ENCODE assay signal across 1 cellular context in the genomic region with DNA sequence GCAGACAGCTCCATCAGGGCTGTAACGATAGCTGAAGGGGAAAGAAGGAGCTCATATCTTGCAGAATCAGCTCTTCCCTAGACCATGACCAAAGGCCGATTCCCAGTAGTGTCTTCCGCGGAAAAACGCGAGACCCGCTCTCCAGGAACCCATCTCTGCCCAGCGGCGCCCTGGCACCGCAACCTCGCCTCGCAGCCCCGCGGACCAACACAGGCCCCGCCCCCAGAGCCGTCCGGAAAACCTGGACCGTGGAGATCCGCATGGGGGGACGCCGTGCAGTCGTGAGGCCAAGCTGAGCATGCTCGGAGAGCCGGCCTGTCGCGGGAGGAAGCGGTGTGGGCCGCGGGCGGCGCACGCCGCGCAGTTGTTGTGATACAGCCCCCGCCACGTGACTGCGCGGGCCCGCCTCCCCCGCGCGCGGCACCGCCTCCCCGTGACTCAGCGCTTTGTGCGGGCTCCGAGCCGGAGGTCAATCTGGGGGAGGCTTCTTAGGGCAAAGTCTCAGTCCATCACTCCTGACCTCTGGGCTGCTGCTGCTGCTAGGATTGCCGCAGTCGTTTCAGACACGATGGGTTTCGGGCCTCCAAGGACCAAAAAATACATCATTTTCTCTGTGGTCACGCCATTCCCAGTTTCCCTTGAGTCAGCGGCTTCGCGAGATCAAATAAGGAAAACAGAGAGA.
A peak's percentile ranks its signal among the peaks of the same experiment; 100 is the strongest.
TF ChIP-seq lines count a peak whose summit lies in the region.

No MANE protein-coding gene starts in this region.

TF ChIP-seq in HepG2, 621 proteins besides CTCF, POLR2A, EP300 and RAD21 (continued from another document and continues in another):
- peak; percentile 80 for TF ChIP-seq HNRNPK (IDR thresholded peaks at IDR 0.05; ENCODE audit: low read depth, low read length, poor library complexity, severe bottlenecking)
- TF ChIP-seq WIZ (CRISPR knock-in tag; IDR thresholded peaks at IDR 0.05): peak; percentile 82; the same call in 1 of the 2 replicates
- TF ChIP-seq NPAS2 (CRISPR knock-in tag; IDR thresholded peaks at IDR 0.05; ENCODE audit: borderline replicate concordance): peak; percentile 59; the same call in 1 of the 2 replicates
- peak; percentile 98 for TF ChIP-seq MAZ (IDR thresholded peaks at IDR 0.05; ENCODE audit: borderline replicate concordance, low read depth, low read length)
- TF ChIP-seq MAZ (CRISPR knock-in tag; IDR thresholded peaks at IDR 0.05; ENCODE audit: low read depth): peak; percentile 99
- TF ChIP-seq, protein P1, sequence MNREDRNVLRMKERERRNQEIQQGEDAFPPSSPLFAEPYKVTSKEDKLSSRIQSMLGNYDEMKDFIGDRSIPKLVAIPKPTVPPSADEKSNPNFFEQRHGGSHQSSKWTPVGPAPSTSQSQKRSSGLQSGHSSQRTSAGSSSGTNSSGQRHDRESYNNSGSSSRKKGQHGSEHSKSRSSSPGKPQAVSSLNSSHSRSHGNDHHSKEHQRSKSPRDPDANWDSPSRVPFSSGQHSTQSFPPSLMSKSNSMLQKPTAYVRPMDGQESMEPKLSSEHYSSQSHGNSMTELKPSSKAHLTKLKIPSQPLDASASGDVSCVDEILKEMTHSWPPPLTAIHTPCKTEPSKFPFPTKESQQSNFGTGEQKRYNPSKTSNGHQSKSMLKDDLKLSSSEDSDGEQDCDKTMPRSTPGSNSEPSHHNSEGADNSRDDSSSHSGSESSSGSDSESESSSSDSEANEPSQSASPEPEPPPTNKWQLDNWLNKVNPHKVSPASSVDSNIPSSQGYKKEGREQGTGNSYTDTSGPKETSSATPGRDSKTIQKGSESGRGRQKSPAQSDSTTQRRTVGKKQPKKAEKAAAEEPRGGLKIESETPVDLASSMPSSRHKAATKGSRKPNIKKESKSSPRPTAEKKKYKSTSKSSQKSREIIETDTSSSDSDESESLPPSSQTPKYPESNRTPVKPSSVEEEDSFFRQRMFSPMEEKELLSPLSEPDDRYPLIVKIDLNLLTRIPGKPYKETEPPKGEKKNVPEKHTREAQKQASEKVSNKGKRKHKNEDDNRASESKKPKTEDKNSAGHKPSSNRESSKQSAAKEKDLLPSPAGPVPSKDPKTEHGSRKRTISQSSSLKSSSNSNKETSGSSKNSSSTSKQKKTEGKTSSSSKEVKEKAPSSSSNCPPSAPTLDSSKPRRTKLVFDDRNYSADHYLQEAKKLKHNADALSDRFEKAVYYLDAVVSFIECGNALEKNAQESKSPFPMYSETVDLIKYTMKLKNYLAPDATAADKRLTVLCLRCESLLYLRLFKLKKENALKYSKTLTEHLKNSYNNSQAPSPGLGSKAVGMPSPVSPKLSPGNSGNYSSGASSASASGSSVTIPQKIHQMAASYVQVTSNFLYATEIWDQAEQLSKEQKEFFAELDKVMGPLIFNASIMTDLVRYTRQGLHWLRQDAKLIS (CRISPR knock-in tag; IDR thresholded peaks at IDR 0.05): no peak
- TF ChIP-seq, protein P2, sequence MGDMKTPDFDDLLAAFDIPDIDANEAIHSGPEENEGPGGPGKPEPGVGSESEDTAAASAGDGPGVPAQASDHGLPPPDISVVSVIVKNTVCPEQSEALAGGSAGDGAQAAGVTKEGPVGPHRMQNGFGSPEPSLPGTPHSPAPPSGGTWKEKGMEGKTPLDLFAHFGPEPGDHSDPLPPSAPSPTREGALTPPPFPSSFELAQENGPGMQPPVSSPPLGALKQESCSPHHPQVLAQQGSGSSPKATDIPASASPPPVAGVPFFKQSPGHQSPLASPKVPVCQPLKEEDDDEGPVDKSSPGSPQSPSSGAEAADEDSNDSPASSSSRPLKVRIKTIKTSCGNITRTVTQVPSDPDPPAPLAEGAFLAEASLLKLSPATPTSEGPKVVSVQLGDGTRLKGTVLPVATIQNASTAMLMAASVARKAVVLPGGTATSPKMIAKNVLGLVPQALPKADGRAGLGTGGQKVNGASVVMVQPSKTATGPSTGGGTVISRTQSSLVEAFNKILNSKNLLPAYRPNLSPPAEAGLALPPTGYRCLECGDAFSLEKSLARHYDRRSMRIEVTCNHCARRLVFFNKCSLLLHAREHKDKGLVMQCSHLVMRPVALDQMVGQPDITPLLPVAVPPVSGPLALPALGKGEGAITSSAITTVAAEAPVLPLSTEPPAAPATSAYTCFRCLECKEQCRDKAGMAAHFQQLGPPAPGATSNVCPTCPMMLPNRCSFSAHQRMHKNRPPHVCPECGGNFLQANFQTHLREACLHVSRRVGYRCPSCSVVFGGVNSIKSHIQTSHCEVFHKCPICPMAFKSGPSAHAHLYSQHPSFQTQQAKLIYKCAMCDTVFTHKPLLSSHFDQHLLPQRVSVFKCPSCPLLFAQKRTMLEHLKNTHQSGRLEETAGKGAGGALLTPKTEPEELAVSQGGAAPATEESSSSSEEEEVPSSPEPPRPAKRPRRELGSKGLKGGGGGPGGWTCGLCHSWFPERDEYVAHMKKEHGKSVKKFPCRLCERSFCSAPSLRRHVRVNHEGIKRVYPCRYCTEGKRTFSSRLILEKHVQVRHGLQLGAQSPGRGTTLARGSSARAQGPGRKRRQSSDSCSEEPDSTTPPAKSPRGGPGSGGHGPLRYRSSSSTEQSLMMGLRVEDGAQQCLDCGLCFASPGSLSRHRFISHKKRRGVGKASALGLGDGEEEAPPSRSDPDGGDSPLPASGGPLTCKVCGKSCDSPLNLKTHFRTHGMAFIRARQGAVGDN (CRISPR knock-in tag; IDR thresholded peaks at IDR 0.05): peak; percentile 99
- peak; percentile 57; the same call in 1 of the 2 replicates for TF ChIP-seq ZBTB3 (CRISPR knock-in tag; IDR thresholded peaks at IDR 0.05; ENCODE audit: borderline replicate concordance, low read depth)
- TF ChIP-seq SMAD9 (CRISPR knock-in tag; IDR thresholded peaks at IDR 0.05): 0 out of 2 replicates have a peak, but pooled peaks have one; percentile 72
- TF ChIP-seq ZFP37 (CRISPR knock-in tag; IDR thresholded peaks at IDR 0.05; ENCODE audit: borderline replicate concordance): peak; percentile 92
- TF ChIP-seq PCBP2 (optimal IDR thresholded peaks at IDR 0.05; ENCODE audit: low read depth, low read length, poor library complexity, severe bottlenecking): no peak
- peak; percentile 97; the same call in 1 of the 2 replicates for TF ChIP-seq TOPORS (CRISPR knock-in tag; IDR thresholded peaks at IDR 0.05)
- peak; percentile 74; the same call in 1 of the 2 replicates for TF ChIP-seq TBX3 (IDR thresholded peaks at IDR 0.05; ENCODE audit: borderline replicate concordance)
- peak; percentile 81 for TF ChIP-seq TEAD3 (CRISPR knock-in tag; optimal IDR thresholded peaks at IDR 0.05; ENCODE audit: borderline replicate concordance)
- no peak for TF ChIP-seq ZNF674 (CRISPR knock-in tag; IDR thresholded peaks at IDR 0.05; ENCODE audit: low read depth)
- TF ChIP-seq ZNF761 (CRISPR knock-in tag; conservative IDR thresholded peaks at IDR 0.05): peak; percentile 98
- no peak for TF ChIP-seq NR3C1 (CRISPR knock-in tag; IDR thresholded peaks at IDR 0.05)
- peak; percentile 99 for TF ChIP-seq NFKB2 (CRISPR knock-in tag; IDR thresholded peaks at IDR 0.05; ENCODE audit: borderline replicate concordance)
- TF ChIP-seq ATM (IDR thresholded peaks at IDR 0.05; ENCODE audit: borderline replicate concordance): no peak
- TF ChIP-seq, protein P3, sequence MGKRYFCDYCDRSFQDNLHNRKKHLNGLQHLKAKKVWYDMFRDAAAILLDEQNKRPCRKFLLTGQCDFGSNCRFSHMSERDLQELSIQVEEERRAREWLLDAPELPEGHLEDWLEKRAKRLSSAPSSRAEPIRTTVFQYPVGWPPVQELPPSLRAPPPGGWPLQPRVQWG (CRISPR knock-in tag; IDR thresholded peaks at IDR 0.05; ENCODE audit: borderline replicate concordance, low read depth): no peak
- peak; percentile 96 for TF ChIP-seq PATZ1 (CRISPR knock-in tag; IDR thresholded peaks at IDR 0.05)
- peak; percentile 98 for TF ChIP-seq ZNF33B (CRISPR knock-in tag; IDR thresholded peaks at IDR 0.05)
- 0 out of 2 replicates have a peak, but pooled peaks have one; percentile 25 for TF ChIP-seq ZNF468 (CRISPR knock-in tag; IDR thresholded peaks at IDR 0.05)
- peak; percentile 93 for TF ChIP-seq ZNF564 (CRISPR knock-in tag; IDR thresholded peaks at IDR 0.05)
- peak; percentile 89 for TF ChIP-seq SKIL (CRISPR knock-in tag; IDR thresholded peaks at IDR 0.05; ENCODE audit: borderline replicate concordance)
- TF ChIP-seq ISL2 (CRISPR knock-in tag; IDR thresholded peaks at IDR 0.05): peak; percentile 94
- TF ChIP-seq FOXA3 (CRISPR knock-in tag; IDR thresholded peaks at IDR 0.05): peak; percentile 85
- TF ChIP-seq TSC22D2 (CRISPR knock-in tag; IDR thresholded peaks at IDR 0.05; ENCODE audit: borderline replicate concordance): peak; percentile 98
- peak; percentile 97; the same call in 1 of the 2 replicates for TF ChIP-seq ZC3H13 (CRISPR knock-in tag; IDR thresholded peaks at IDR 0.05)
- TF ChIP-seq ZNF878 (CRISPR knock-in tag; IDR thresholded peaks at IDR 0.05): peak; percentile 98
- peak; percentile 90; the same call in 1 of the 2 replicates for TF ChIP-seq IRF1 (CRISPR knock-in tag; IDR thresholded peaks at IDR 0.05; ENCODE audit: low read depth)
- TF ChIP-seq NR2C2 (CRISPR knock-in tag; IDR thresholded peaks at IDR 0.05; ENCODE audit: borderline replicate concordance): peak; percentile 94
- TF ChIP-seq SP140L (CRISPR knock-in tag; IDR thresholded peaks at IDR 0.05; ENCODE audit: borderline replicate concordance): peak; percentile 81; the same call in 1 of the 2 replicates
- peak; percentile 94 for TF ChIP-seq KAT8 (CRISPR knock-in tag; IDR thresholded peaks at IDR 0.05)
- TF ChIP-seq ZNF367 (CRISPR knock-in tag; IDR thresholded peaks at IDR 0.05; ENCODE audit: borderline replicate concordance): peak; percentile 89
- TF ChIP-seq PAF1 (CRISPR knock-in tag; IDR thresholded peaks at IDR 0.05): no peak
- TF ChIP-seq SSRP1 (CRISPR knock-in tag; IDR thresholded peaks at IDR 0.05): peak; percentile 83
- TF ChIP-seq PRMT3 (CRISPR knock-in tag; IDR thresholded peaks at IDR 0.05; ENCODE audit: borderline replicate concordance, low read depth): peak; percentile 16; the same call in 1 of the 2 replicates
- TF ChIP-seq ZNF589 (CRISPR knock-in tag; conservative IDR thresholded peaks at IDR 0.05): peak; percentile 99
- peak; percentile 93 for TF ChIP-seq REPIN1 (CRISPR knock-in tag; IDR thresholded peaks at IDR 0.05; ENCODE audit: borderline replicate concordance, low read depth)
- no peak for TF ChIP-seq SRSF9 (IDR thresholded peaks at IDR 0.05; ENCODE audit: borderline replicate concordance, insufficient read depth, low read depth, low read length, poor library complexity, severe bottlenecking)
- peak; percentile 93 for TF ChIP-seq ZNF331 (CRISPR knock-in tag; IDR thresholded peaks at IDR 0.05)
- peak; percentile 96 for TF ChIP-seq HOXA3 (CRISPR knock-in tag; IDR thresholded peaks at IDR 0.05)
- TF ChIP-seq, protein P4, sequence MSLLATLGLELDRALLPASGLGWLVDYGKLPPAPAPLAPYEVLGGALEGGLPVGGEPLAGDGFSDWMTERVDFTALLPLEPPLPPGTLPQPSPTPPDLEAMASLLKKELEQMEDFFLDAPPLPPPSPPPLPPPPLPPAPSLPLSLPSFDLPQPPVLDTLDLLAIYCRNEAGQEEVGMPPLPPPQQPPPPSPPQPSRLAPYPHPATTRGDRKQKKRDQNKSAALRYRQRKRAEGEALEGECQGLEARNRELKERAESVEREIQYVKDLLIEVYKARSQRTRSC (CRISPR knock-in tag; IDR thresholded peaks at IDR 0.05; ENCODE audit: low read depth): 0 out of 2 replicates have a peak, but pooled peaks have one; percentile 81
- TF ChIP-seq, protein P5, sequence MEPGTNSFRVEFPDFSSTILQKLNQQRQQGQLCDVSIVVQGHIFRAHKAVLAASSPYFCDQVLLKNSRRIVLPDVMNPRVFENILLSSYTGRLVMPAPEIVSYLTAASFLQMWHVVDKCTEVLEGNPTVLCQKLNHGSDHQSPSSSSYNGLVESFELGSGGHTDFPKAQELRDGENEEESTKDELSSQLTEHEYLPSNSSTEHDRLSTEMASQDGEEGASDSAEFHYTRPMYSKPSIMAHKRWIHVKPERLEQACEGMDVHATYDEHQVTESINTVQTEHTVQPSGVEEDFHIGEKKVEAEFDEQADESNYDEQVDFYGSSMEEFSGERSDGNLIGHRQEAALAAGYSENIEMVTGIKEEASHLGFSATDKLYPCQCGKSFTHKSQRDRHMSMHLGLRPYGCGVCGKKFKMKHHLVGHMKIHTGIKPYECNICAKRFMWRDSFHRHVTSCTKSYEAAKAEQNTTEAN (CRISPR knock-in tag; conservative IDR thresholded peaks at IDR 0.05): peak; percentile 92
